In genomic region chr10:110051487-110051886, GRCh38 we compare ENCODE assay signal across 19 cellular contexts. TPM values are rescaled to one million over a fixed set of nuclear protein-coding genes. Genes with fewer than 3 reads are reported as not detected.
DNase-seq lines count a peak whose midpoint lies in the region; ATAC-seq and TF ChIP-seq lines count a peak whose summit lies in the region.
"Had no signal": no experiment of that assay in that cellular context is flagged by ENCODE, and none has a peak within 500 bp of the region (broad histone marks: within the 10 kb centered on the region; RNA-seq: fewer than 3 reads in every experiment).

No MANE protein-coding gene starts in this region.

- H3K4me3 Mint-ChIP-seq in CD4-positive, CD25-positive, alpha-beta regulatory T cell = peak overlapping the region; percentile 27 to 36 (median 34)
- no peak overlapping the region for H3K4me3 Mint-ChIP-seq in CD4-positive, alpha-beta T cell
- no peak overlapping the region for H3K4me3 Mint-ChIP-seq in activated T-helper 1 cell treated with anti-CD3 and anti-CD28 coated beads, Interleukin-12 subunit alpha, Interleukin-12 subunit beta, Interleukin-2, Interleukin-4 antibody, amounts not matched to agents 30 ng/mL and 10 ng/mL and 1 ng/mL, durations not matched to agents 14 hours and 24 hours and 36 hours
- peak overlapping the region in 1 of 8 donors; percentile 8 for H3K4me3 Mint-ChIP-seq in naive B cell
- H3K4me3 Mint-ChIP-seq in activated T-helper 2 cell treated with anti-CD3 and anti-CD28 coated beads, Interferon-gamma antibody, Interleukin-2, Interleukin-4, amounts not matched to agents 10 μg/mL and 5 μg/mL and 100 μg/mL, durations not matched to agents 14 hours and 24 hours and 36 hours (ENCODE audit: low read depth) = no peak overlapping the region
- H3K4me3 Mint-ChIP-seq: CD8-positive, alpha-beta T cell; H9 had no signal

- peaks cover 0 to 11% (median 3%) of the 10 kb centered on the region in 7 donors for H3K9me3 Mint-ChIP-seq in CD4-positive, CD25-positive, alpha-beta regulatory T cell
- peaks cover 7% of the 10 kb centered on the region for H3K9me3 Mint-ChIP-seq in CD4-positive, alpha-beta T cell
- peaks cover 25% of the 10 kb centered on the region for H3K9me3 Mint-ChIP-seq in activated T-helper 1 cell treated with anti-CD3 and anti-CD28 coated beads, Interleukin-12 subunit alpha, Interleukin-12 subunit beta, Interleukin-2, Interleukin-4 antibody, amounts not matched to agents 30 ng/mL and 10 ng/mL and 1 ng/mL, durations not matched to agents 14 hours and 24 hours and 36 hours
- peaks cover 5 to 15% (median 10%) of the 10 kb centered on the region in 7 donors for H3K9me3 Mint-ChIP-seq in naive B cell
- peaks cover 19% of the 10 kb centered on the region for H3K9me3 Mint-ChIP-seq in activated T-helper 2 cell treated with anti-CD3 and anti-CD28 coated beads, Interferon-gamma antibody, Interleukin-2, Interleukin-4, amounts not matched to agents 10 μg/mL and 5 μg/mL and 100 μg/mL, durations not matched to agents 14 hours and 24 hours and 36 hours

- H3K4me3 ChIP-seq in CD4-positive, CD25-positive, alpha-beta regulatory T cell (ENCODE audit: low read depth, low read length) = no peak overlapping the region
- H3K4me3 ChIP-seq: GM12878 had no signal

- H3K27ac ChIP-seq in CD4-positive, CD25-positive, alpha-beta regulatory T cell (ENCODE audit: insufficient read depth, low read length, poor library complexity, severe bottlenecking) = no peak overlapping the region
- no peak overlapping the region for H3K27ac ChIP-seq in CD4-positive, alpha-beta T cell (ENCODE audit: low read depth, low read length)
- H3K27ac ChIP-seq: HL-60 had no signal

- no peak for ATAC-seq in CD4-positive, CD25-positive, alpha-beta regulatory T cell (ENCODE audit: low read depth in 2 of 2)
- no peak for ATAC-seq in CD4-positive, alpha-beta T cell (ENCODE audit: poor library complexity)
- no peak for ATAC-seq in naive B cell (ENCODE audit: low read depth in 2 of 2)
- no peak for ATAC-seq in GM21786 (IDR thresholded peaks at IDR 0.05; ENCODE audit: unreplicated experiment)
- ATAC-seq: CD8-positive, alpha-beta T cell; GM12878 had no signal

- peaks cover 0 to 12% of the 10 kb centered on the region in 2 experiments for H3K9me3 ChIP-seq in CD4-positive, CD25-positive, alpha-beta regulatory T cell (ENCODE audit: control insufficient read depth in 2 of 2, low read length in 2 of 2)
- peaks cover 10% of the 10 kb centered on the region for H3K9me3 ChIP-seq in CD4-positive, alpha-beta T cell (ENCODE audit: control insufficient read depth, low read length)

- CTCF ChIA-PET in CD4-positive, alpha-beta T cell (lab: Charles Lee) = no interaction called here

- peaks cover 12% of the 10 kb centered on the region for H3K36me3 ChIP-seq in CD4-positive, CD25-positive, alpha-beta regulatory T cell (ENCODE audit: control insufficient read depth, insufficient read depth, low read length)
- H3K36me3 ChIP-seq: BE2C had no signal

- H3K27me3 ChIP-seq in CD4-positive, CD25-positive, alpha-beta regulatory T cell (ENCODE audit: control insufficient read depth, insufficient read depth, low read length) = no peaks in the 10 kb centered on the region
- H3K27me3 ChIP-seq in CD4-positive, alpha-beta T cell (ENCODE audit: control insufficient read depth, insufficient read depth, low read length) = no peaks in the 10 kb centered on the region
- H3K27me3 ChIP-seq: BE2C had no signal

- peaks cover 17% of the 10 kb centered on the region for H3K36me3 Mint-ChIP-seq in CD4-positive, CD25-positive, alpha-beta regulatory T cell
- H3K36me3 Mint-ChIP-seq in CD4-positive, alpha-beta T cell (ENCODE audit: low read depth) = peaks cover 43% of the 10 kb centered on the region
- H3K36me3 Mint-ChIP-seq in activated T-helper 1 cell treated with anti-CD3 and anti-CD28 coated beads, Interleukin-12 subunit alpha, Interleukin-12 subunit beta, Interleukin-2, Interleukin-4 antibody, amounts not matched to agents 30 ng/mL and 10 ng/mL and 1 ng/mL, durations not matched to agents 14 hours and 24 hours and 36 hours (ENCODE audit: low read depth) = peaks cover 31% of the 10 kb centered on the region
- H3K36me3 Mint-ChIP-seq in naive B cell = peaks cover 8 to 11% of the 10 kb centered on the region in 2 donors
- peaks cover 42% of the 10 kb centered on the region for H3K36me3 Mint-ChIP-seq in activated T-helper 2 cell treated with anti-CD3 and anti-CD28 coated beads, Interferon-gamma antibody, Interleukin-2, Interleukin-4, amounts not matched to agents 10 μg/mL and 5 μg/mL and 100 μg/mL, durations not matched to agents 14 hours and 24 hours and 36 hours (ENCODE audit: low read depth)

- H3K4me1 ChIP-seq in CD4-positive, CD25-positive, alpha-beta regulatory T cell (ENCODE audit: control insufficient read depth, insufficient read depth, low read length, poor library complexity, severe bottlenecking) = peaks cover 29% of the 10 kb centered on the region

- DNase-seq in CD4-positive, CD25-positive, alpha-beta regulatory T cell = peak in 1 of 3 donors; percentile 45
- DNase-seq in CD4-positive, alpha-beta T cell = no peak
- DNase-seq in activated T-helper 1 cell treated with anti-CD3 and anti-CD28 coated beads, Interleukin-12 subunit alpha, Interleukin-12 subunit beta, Interleukin-2, Interleukin-4 antibody, amounts not matched to agents 30 ng/mL and 10 ng/mL and 1 ng/mL, durations not matched to agents 14 hours and 24 hours and 36 hours (ENCODE audit: low spot score) = no peak
- no peak for DNase-seq in naive B cell
- no peak for DNase-seq in activated CD4-positive, alpha-beta T cell treated with anti-CD3 and anti-CD28 coated beads for 4 hours
- no peak for DNase-seq in activated T-helper 2 cell treated with anti-CD3 and anti-CD28 coated beads, Interferon-gamma antibody, Interleukin-2, Interleukin-4, amounts not matched to agents 10 μg/mL and 5 μg/mL and 100 μg/mL, durations not matched to agents 14 hours and 24 hours and 36 hours (ENCODE audit: low spot score)
- DNase-seq: ACHN; BE2C; C1 segment of cervical spinal cord; CD8-positive, alpha-beta T cell; COR-L47; DMS 273 treated with DMSO at 0.1 percent for 48 hours; DMS53; DND-41; EL; H9 had no signal

- no peak for TF ChIP-seq CTCF in CD4-positive, alpha-beta T cell (IDR thresholded peaks at IDR 0.05)

- no peaks in the 10 kb centered on the region for H3K27me3 Mint-ChIP-seq in CD4-positive, CD25-positive, alpha-beta regulatory T cell
- H3K27me3 Mint-ChIP-seq in CD4-positive, alpha-beta T cell = no peaks in the 10 kb centered on the region
- no peaks in the 10 kb centered on the region for H3K27me3 Mint-ChIP-seq in activated T-helper 1 cell treated with anti-CD3 and anti-CD28 coated beads, Interleukin-12 subunit alpha, Interleukin-12 subunit beta, Interleukin-2, Interleukin-4 antibody, amounts not matched to agents 30 ng/mL and 10 ng/mL and 1 ng/mL, durations not matched to agents 14 hours and 24 hours and 36 hours (ENCODE audit: insufficient read depth)
- no peaks in the 10 kb centered on the region for H3K27me3 Mint-ChIP-seq in naive B cell
- H3K27me3 Mint-ChIP-seq in activated T-helper 2 cell treated with anti-CD3 and anti-CD28 coated beads, Interferon-gamma antibody, Interleukin-2, Interleukin-4, amounts not matched to agents 10 μg/mL and 5 μg/mL and 100 μg/mL, durations not matched to agents 14 hours and 24 hours and 36 hours (ENCODE audit: low read depth) = no peaks in the 10 kb centered on the region

- intact Hi-C loops in CD4-positive, alpha-beta T cell (cut with DNase I, micrococcal nuclease) = no loop called here
- intact Hi-C loops in activated T-helper 1 cell treated with anti-CD3 and anti-CD28 coated beads, Interleukin-12 subunit alpha, Interleukin-12 subunit beta, Interleukin-2, Interleukin-4 antibody, amounts not matched to agents 30 ng/mL and 10 ng/mL and 1 ng/mL, durations not matched to agents 14 hours and 24 hours and 36 hours (cut with micrococcal nuclease) = no loop called here
- intact Hi-C loops in activated T-helper 2 cell treated with anti-CD3 and anti-CD28 coated beads, Interferon-gamma antibody, Interleukin-2, Interleukin-4, amounts not matched to agents 10 μg/mL and 5 μg/mL and 100 μg/mL, durations not matched to agents 14 hours and 24 hours and 36 hours (cut with micrococcal nuclease) = no loop called here

- H3K4me1 Mint-ChIP-seq in CD4-positive, CD25-positive, alpha-beta regulatory T cell = peaks cover 47 to 69% (median 58%) of the 10 kb centered on the region in 4 donors
- peaks cover 69% of the 10 kb centered on the region for H3K4me1 Mint-ChIP-seq in CD4-positive, alpha-beta T cell (ENCODE audit: low read depth)
- peaks cover 62% of the 10 kb centered on the region for H3K4me1 Mint-ChIP-seq in activated T-helper 1 cell treated with anti-CD3 and anti-CD28 coated beads, Interleukin-12 subunit alpha, Interleukin-12 subunit beta, Interleukin-2, Interleukin-4 antibody, amounts not matched to agents 30 ng/mL and 10 ng/mL and 1 ng/mL, durations not matched to agents 14 hours and 24 hours and 36 hours (ENCODE audit: low read depth)
- H3K4me1 Mint-ChIP-seq in naive B cell = peaks cover 18 to 48% (median 42%) of the 10 kb centered on the region in 3 donors
- H3K4me1 Mint-ChIP-seq in activated T-helper 2 cell treated with anti-CD3 and anti-CD28 coated beads, Interferon-gamma antibody, Interleukin-2, Interleukin-4, amounts not matched to agents 10 μg/mL and 5 μg/mL and 100 μg/mL, durations not matched to agents 14 hours and 24 hours and 36 hours (ENCODE audit: low read depth) = peaks cover 27% of the 10 kb centered on the region

- POLR2A ChIA-PET in CD4-positive, alpha-beta T cell (lab: Charles Lee) = interaction anchor here (1.3 kb wide), 1 partner anchor 41 kb away, joined by 6 read pairs; no protein-coding TSS in a partner anchor

- peak overlapping the region; percentile 68 to 91 (median 83) for H3K27ac Mint-ChIP-seq in CD4-positive, CD25-positive, alpha-beta regulatory T cell
- H3K27ac Mint-ChIP-seq in CD4-positive, alpha-beta T cell = peak overlapping the region; percentile 78
- peak overlapping the region; percentile 45 for H3K27ac Mint-ChIP-seq in activated T-helper 1 cell treated with anti-CD3 and anti-CD28 coated beads, Interleukin-12 subunit alpha, Interleukin-12 subunit beta, Interleukin-2, Interleukin-4 antibody, amounts not matched to agents 30 ng/mL and 10 ng/mL and 1 ng/mL, durations not matched to agents 14 hours and 24 hours and 36 hours
- H3K27ac Mint-ChIP-seq in naive B cell = peak overlapping the region in 4 of 6 donors; percentile 7 to 73 (median 54)
- H3K27ac Mint-ChIP-seq in activated T-helper 2 cell treated with anti-CD3 and anti-CD28 coated beads, Interferon-gamma antibody, Interleukin-2, Interleukin-4, amounts not matched to agents 10 μg/mL and 5 μg/mL and 100 μg/mL, durations not matched to agents 14 hours and 24 hours and 36 hours = no peak overlapping the region

RNA-seq across cellular contexts. Expression of gene ADD3, which starts 43.7 kb away (rescaled TPM):
- total RNA-seq in CD4-positive, CD25-positive, alpha-beta regulatory T cell = 341 TPM
- 100 to 1,000 TPM; 368 to 405 (median 380) TPM for polyA plus RNA-seq in CD4-positive, CD25-positive, alpha-beta regulatory T cell
- total RNA-seq in CD4-positive, alpha-beta T cell = 100 to 1,000 TPM; 273 to 302 TPM
- 30.1 and 36.6 TPM in 2 replicates for total RNA-seq in activated T-helper 1 cell treated with anti-CD3 and anti-CD28 coated beads, Interleukin-12 subunit alpha, Interleukin-12 subunit beta, Interleukin-2, Interleukin-4 antibody, amounts not matched to agents 30 ng/mL and 10 ng/mL and 1 ng/mL, durations not matched to agents 14 hours and 24 hours and 36 hours
- polyA plus RNA-seq in naive B cell (ENCODE audit: low read depth in 6 of 6) = 100 to 1,000 TPM; 322 to 394 (median 366) TPM
- 37.8 and 47.4 TPM in 2 replicates for total RNA-seq in activated T-helper 2 cell treated with anti-CD3 and anti-CD28 coated beads, Interferon-gamma antibody, Interleukin-2, Interleukin-4, amounts not matched to agents 10 μg/mL and 5 μg/mL and 100 μg/mL, durations not matched to agents 14 hours and 24 hours and 36 hours

Comparison
In these comparisons a context has a peak if more than half of its experiments do, and no peak if none do; other contexts are left out.
1. H3K4me3 Mint-ChIP-seq: peak in CD4-positive, CD25-positive, alpha-beta regulatory T cell (4 of 4); none in CD4-positive, alpha-beta T cell (single experiment), activated T-helper 1 cell treated with anti-CD3 and anti-CD28 coated beads, Interleukin-12 subunit alpha, Interleukin-12 subunit beta, Interleukin-2, Interleukin-4 antibody, amounts not matched to agents 30 ng/mL and 10 ng/mL and 1 ng/mL, durations not matched to agents 14 hours and 24 hours and 36 hours (single experiment) and activated T-helper 2 cell treated with anti-CD3 and anti-CD28 coated beads, Interferon-gamma antibody, Interleukin-2, Interleukin-4, amounts not matched to agents 10 μg/mL and 5 μg/mL and 100 μg/mL, durations not matched to agents 14 hours and 24 hours and 36 hours (single experiment).